7 cellular contexts compared by ENCODE assay signal in the genomic region with DNA sequence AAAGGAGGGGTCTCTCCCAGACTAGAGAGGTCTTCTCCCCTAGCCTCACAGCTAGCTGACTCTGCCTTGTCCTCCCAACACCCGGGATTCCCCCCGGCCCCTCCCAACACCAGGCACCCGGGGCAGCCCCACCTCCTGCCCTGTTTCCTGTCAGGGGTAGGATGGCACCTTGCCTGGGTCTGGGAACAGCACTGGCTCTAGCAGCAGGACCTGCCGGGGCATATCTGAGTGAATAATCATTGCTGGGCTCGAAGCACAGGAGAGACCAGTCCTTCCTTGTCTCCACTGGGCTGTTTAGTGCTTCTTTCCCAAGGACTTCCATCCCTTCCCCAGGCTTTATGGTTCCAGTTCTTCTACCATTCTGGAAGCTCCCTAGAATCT. TPM values are rescaled to one million over a fixed set of nuclear protein-coding genes. Genes with fewer than 3 reads are reported as not detected.
DNase-seq lines count a peak whose midpoint lies in the region; ATAC-seq lines count a peak whose summit lies in the region.
"Had no signal": no experiment of that assay in that cellular context is flagged by ENCODE, and none has a peak within 500 bp of the region (broad histone marks: within the 10 kb centered on the region; RNA-seq: fewer than 3 reads in every experiment).

No MANE protein-coding gene starts in this region.

- peak; percentile 47 for DNase-seq in activated naive CD4-positive, alpha-beta T cell treated with anti-CD3 and anti-CD28 coated beads for 36 hours
- DNase-seq in activated naive CD4-positive, alpha-beta T cell treated with anti-CD3 and anti-CD28 coated beads, Interleukin-2, amount 10 ng/mL, durations not matched to agents 7 days and 5 days, result no peak
- DNase-seq in kidney glomerular epithelial cell (lab: John Stamatoyannopoulos, UW) (peak; percentile 45), NOMO-1 treated with DMSO at 0.1 percent for 48 hours (lab: John Stamatoyannopoulos, UW; ENCODE audit: unreplicated experiment) (no peak)
- DNase-seq: activated effector memory CD4-positive, alpha-beta T cell treated with anti-CD3 and anti-CD28 coated beads, Interleukin-2, amount 50 U/mL, for 16 hours had no signal

- peaks cover 14% of the 10 kb centered on the region for H3K4me1 Mint-ChIP-seq in activated naive CD4-positive, alpha-beta T cell treated with anti-CD3 and anti-CD28 coated beads for 36 hours (ENCODE audit: low read depth)
- H3K4me1 Mint-ChIP-seq in activated naive CD4-positive, alpha-beta T cell treated with anti-CD3 and anti-CD28 coated beads, Interleukin-2, amount 10 ng/mL, durations not matched to agents 7 days and 5 days, result peaks cover 3% of the 10 kb centered on the region

- H3K9me3 Mint-ChIP-seq in activated naive CD4-positive, alpha-beta T cell treated with anti-CD3 and anti-CD28 coated beads for 36 hours, result no peaks in the 10 kb centered on the region
- no peaks in the 10 kb centered on the region for H3K9me3 Mint-ChIP-seq in activated naive CD4-positive, alpha-beta T cell treated with anti-CD3 and anti-CD28 coated beads, Interleukin-2, amount 10 ng/mL, durations not matched to agents 7 days and 5 days

- CTCF ChIA-PET in activated naive CD4-positive, alpha-beta T cell treated with anti-CD3 and anti-CD28 coated beads for 36 hours (lab: Charles Lee), result no interaction called here
- CTCF ChIA-PET in activated naive CD4-positive, alpha-beta T cell treated with anti-CD3 and anti-CD28 coated beads, Interleukin-2, amount 10 ng/mL, durations not matched to agents 7 days and 5 days (lab: Charles Lee), result no interaction called here

- intact Hi-C loops in activated naive CD4-positive, alpha-beta T cell treated with anti-CD3 and anti-CD28 coated beads for 36 hours (cut with micrococcal nuclease), result loop anchor here (2.0 kb wide), 1 partner anchor 30 kb away; no protein-coding TSS in a partner anchor

- H3K4me3 Mint-ChIP-seq in activated naive CD4-positive, alpha-beta T cell treated with anti-CD3 and anti-CD28 coated beads for 36 hours, result no peak overlapping the region
- no peak overlapping the region for H3K4me3 Mint-ChIP-seq in activated naive CD4-positive, alpha-beta T cell treated with anti-CD3 and anti-CD28 coated beads, Interleukin-2, amount 10 ng/mL, durations not matched to agents 7 days and 5 days

- H3K36me3 Mint-ChIP-seq in activated naive CD4-positive, alpha-beta T cell treated with anti-CD3 and anti-CD28 coated beads for 36 hours (ENCODE audit: low read depth), result peaks cover 5% of the 10 kb centered on the region
- H3K36me3 Mint-ChIP-seq in activated naive CD4-positive, alpha-beta T cell treated with anti-CD3 and anti-CD28 coated beads, Interleukin-2, amount 10 ng/mL, durations not matched to agents 7 days and 5 days, result peaks cover 26% of the 10 kb centered on the region

- ATAC-seq in GM19463 (IDR thresholded peaks at IDR 0.05; ENCODE audit: unreplicated experiment) (no peak), HG02870 (IDR thresholded peaks at IDR 0.05; ENCODE audit: unreplicated experiment) (no peak)

- H3K27ac Mint-ChIP-seq in activated naive CD4-positive, alpha-beta T cell treated with anti-CD3 and anti-CD28 coated beads for 36 hours, result no peak overlapping the region
- no peak overlapping the region for H3K27ac Mint-ChIP-seq in activated naive CD4-positive, alpha-beta T cell treated with anti-CD3 and anti-CD28 coated beads, Interleukin-2, amount 10 ng/mL, durations not matched to agents 7 days and 5 days

- no peaks in the 10 kb centered on the region for H3K27me3 Mint-ChIP-seq in activated naive CD4-positive, alpha-beta T cell treated with anti-CD3 and anti-CD28 coated beads for 36 hours (ENCODE audit: low read depth)
- no peaks in the 10 kb centered on the region for H3K27me3 Mint-ChIP-seq in activated naive CD4-positive, alpha-beta T cell treated with anti-CD3 and anti-CD28 coated beads, Interleukin-2, amount 10 ng/mL, durations not matched to agents 7 days and 5 days

RNA-seq across cellular contexts. Expression of gene MINK1, which starts 25.7 kb away (rescaled TPM):
- 10 to 100 TPM; 49.1 to 50.4 TPM for total RNA-seq in activated naive CD4-positive, alpha-beta T cell treated with anti-CD3 and anti-CD28 coated beads for 36 hours

RNA-seq across cellular contexts. Expression of gene C17orf107, which starts 40.5 kb away (rescaled TPM):
- 1 to 10 TPM; 1.9 TPM for total RNA-seq in activated naive CD4-positive, alpha-beta T cell treated with anti-CD3 and anti-CD28 coated beads for 36 hours

RNA-seq across cellular contexts. Expression of gene CHRNE, which starts 44.0 kb away (rescaled TPM):
- under 1 TPM; 0.22 to 0.38 TPM for total RNA-seq in activated naive CD4-positive, alpha-beta T cell treated with anti-CD3 and anti-CD28 coated beads for 36 hours

RNA-seq across cellular contexts. Expression of gene PLD2, which starts 51.9 kb away (rescaled TPM):
- 10 to 100 TPM; 17.4 to 17.6 TPM for total RNA-seq in activated naive CD4-positive, alpha-beta T cell treated with anti-CD3 and anti-CD28 coated beads for 36 hours

Comparison
In these comparisons a context has a peak if more than half of its experiments do, and no peak if none do; other contexts are left out.
1. DNase-seq: peak in activated naive CD4-positive, alpha-beta T cell treated with anti-CD3 and anti-CD28 coated beads for 36 hours (single experiment) and kidney glomerular epithelial cell (single experiment); none in activated naive CD4-positive, alpha-beta T cell treated with anti-CD3 and anti-CD28 coated beads, Interleukin-2, amount 10 ng/mL, durations not matched to agents 7 days and 5 days (single experiment) and NOMO-1 treated with DMSO at 0.1 percent for 48 hours (single experiment).